ENCODE assay signal across 16 cellular contexts in the genomic region with DNA sequence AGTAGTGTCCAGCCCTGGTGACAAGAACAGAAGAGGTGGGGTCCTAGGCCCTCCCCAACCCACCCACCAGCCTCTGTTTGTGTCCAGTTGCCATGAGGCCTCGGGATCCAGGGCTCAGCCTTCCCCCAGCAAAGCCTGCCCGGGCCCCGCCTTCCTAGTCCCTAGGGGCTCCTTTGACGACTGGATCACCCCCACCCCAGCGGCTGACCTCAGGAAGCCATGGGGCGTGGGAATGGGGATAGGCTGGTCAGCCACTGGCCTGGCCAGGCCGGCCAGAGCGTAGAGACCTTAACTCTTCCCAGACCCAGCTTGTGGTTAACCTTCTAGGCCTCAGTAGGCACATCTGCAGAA. TPM values are rescaled to one million over a fixed set of nuclear protein-coding genes. Genes with fewer than 3 reads are reported as not detected.
DNase-seq lines count a peak whose midpoint lies in the region; ATAC-seq and TF ChIP-seq lines count a peak whose summit lies in the region.
"Had no signal": no experiment of that assay in that cellular context is flagged by ENCODE, and none has a peak within 500 bp of the region (broad histone marks: within the 10 kb centered on the region; RNA-seq: fewer than 3 reads in every experiment).

No MANE protein-coding gene starts in this region.

- H3K36me3 ChIP-seq in body of pancreas (replicated peaks in 1 of 2; ENCODE audit: insufficient read depth in 1 of 2, low read depth in 2 of 2) (no peaks in the 10 kb centered on the region), heart left ventricle (no peaks in the 10 kb centered on the region), subcutaneous abdominal adipose tissue (ENCODE audit: control insufficient read depth in 5 of 5, insufficient read depth in 5 of 5, low read length in 5 of 5) (peaks cover 0 to 4% (median 0%) of the 10 kb centered on the region in 5 donors), brain microvascular endothelial cell (replicated peaks) (no peaks in the 10 kb centered on the region)

- H3K36me3 Mint-ChIP-seq in nephron progenitor cell (ENCODE audit: low read depth): no peaks in the 10 kb centered on the region

- H3K27me3 ChIP-seq in body of pancreas: peaks cover 0 to 7% of the 10 kb centered on the region in 2 donors
- H3K27me3 ChIP-seq in heart left ventricle: peaks cover 0 to 28% (median 5%) of the 10 kb centered on the region in 9 donors
- H3K27me3 ChIP-seq in subcutaneous abdominal adipose tissue (ENCODE audit: control insufficient read depth in 5 of 5, insufficient read depth in 4 of 5, low read length in 5 of 5): peaks cover 0 to 32% (median 17%) of the 10 kb centered on the region in 5 donors
- peaks cover 4% of the 10 kb centered on the region for H3K27me3 ChIP-seq in brain microvascular endothelial cell (replicated peaks)

- in situ Hi-C loops in brain microvascular endothelial cell (cut with HindIII; ENCODE audit: low pct_ligation_motif_present, low sequenced_read_pairs): no loop called here

- H3K9me3 ChIP-seq in body of pancreas: no peaks in the 10 kb centered on the region
- no peaks in the 10 kb centered on the region for H3K9me3 ChIP-seq in heart left ventricle
- H3K9me3 ChIP-seq in subcutaneous abdominal adipose tissue (ENCODE audit: control insufficient read depth in 5 of 5, low read length in 5 of 5): no peaks in the 10 kb centered on the region

- peaks cover 29% of the 10 kb centered on the region for H3K27me3 Mint-ChIP-seq in nephron progenitor cell (ENCODE audit: low read depth, poor library complexity)

- DNase-seq in body of pancreas (peak in 1 of 4 donors; percentile 27), heart left ventricle (peak; percentile 83 to 88 (median 86)), nephron progenitor cell (peak; percentile 62), brain microvascular endothelial cell (no peak), GM19238 (ENCODE audit: insufficient read length, low spot score) (no peak), activated gamma-delta T cell (lab: John Stamatoyannopoulos, UW) (no peak), NCI-H2196 (lab: John Stamatoyannopoulos, UW; ENCODE audit: unreplicated experiment) (no peak)
- DNase-seq: activated CD4-positive, alpha-beta T cell treated with anti-CD3 and anti-CD28 coated beads, Interleukin-2, amount 50 U/mL, for 4 hours; dermis blood vessel endothelial cell; DMS 273 treated with DMSO at 0.1 percent for 48 hours; NCI-H1417 treated with DMSO at 0.1 percent for 48 hours; NCI-H226; stimulated activated CD4-positive, alpha-beta T cell treated with anti-CD3 and anti-CD28 coated beads, Interleukin-4, amount 100 ng/mL, for 4 hours had no signal

- ATAC-seq in body of pancreas (no peak), heart left ventricle (peak; percentile 5 to 48 (median 10))
- ATAC-seq: SK-N-SH treated with all-trans-retinoic acid at 6 μM for 48 hours had no signal

- TF ChIP-seq POLR2A in body of pancreas (IDR thresholded peaks at IDR 0.05): no peak
- no peak for TF ChIP-seq POLR2A in heart left ventricle (IDR thresholded peaks at IDR 0.05)

- H3K4me1 Mint-ChIP-seq in nephron progenitor cell: peaks cover 58% of the 10 kb centered on the region

- H3K4me3 ChIP-seq in body of pancreas (no peak overlapping the region), heart left ventricle (no peak overlapping the region), subcutaneous abdominal adipose tissue (ENCODE audit: low read depth in 1 of 5, low read length in 5 of 5) (peak overlapping the region in 1 of 5 donors; percentile 16), brain microvascular endothelial cell (ENCODE audit: low read depth, low read length) (no peak overlapping the region)

- no peak overlapping the region for H3K27ac Mint-ChIP-seq in nephron progenitor cell
- H3K27ac Mint-ChIP-seq: activated T-helper 1 cell treated with anti-CD3 and anti-CD28 coated beads, Interleukin-12 subunit alpha, Interleukin-12 subunit beta, Interleukin-2, Interleukin-4 antibody, amounts not matched to agents 30 ng/mL and 10 ng/mL and 1 ng/mL, durations not matched to agents 14 hours and 24 hours and 36 hours had no signal

- 62 to 74% methylated on average over 5 to 8 of the region's 8 CpGs for WGBS in body of pancreas, 2 donors
- 38 to 52% (median 46%) methylated on average over 8 of the region's 8 CpGs; no CpG with 5 or more reads in 1 of the 4 donors for WGBS in heart left ventricle, 4 donors

- H3K9ac ChIP-seq in subcutaneous abdominal adipose tissue (ENCODE audit: low read length in 5 of 5): no peak overlapping the region

- H3K9me3 Mint-ChIP-seq in nephron progenitor cell: no peaks in the 10 kb centered on the region
- H3K9me3 Mint-ChIP-seq: activated T-helper 1 cell treated with anti-CD3 and anti-CD28 coated beads, Interleukin-12 subunit alpha, Interleukin-12 subunit beta, Interleukin-2, Interleukin-4 antibody, amounts not matched to agents 30 ng/mL and 10 ng/mL and 1 ng/mL, durations not matched to agents 14 hours and 24 hours and 36 hours had no signal

- no peak for TF ChIP-seq CTCF in body of pancreas (IDR thresholded peaks at IDR 0.05)
- TF ChIP-seq CTCF in heart left ventricle (IDR thresholded peaks at IDR 0.05): no peak
- no peak for TF ChIP-seq CTCF in nephron progenitor cell (IDR thresholded peaks at IDR 0.05)
- no peak for TF ChIP-seq CTCF in brain microvascular endothelial cell (IDR thresholded peaks at IDR 0.05; ENCODE audit: low read depth, low read length, missing control alignments)

- intact Hi-C loops in body of pancreas (cut with DNase I) (no loop called here), heart left ventricle (cut with DNase I) (loop anchor here in 8 of 10 donors (5.0 to 10.0 kb wide), 5 partner anchors 53 to 135 kb away; a partner anchor contains a TSS)

- no peak overlapping the region for H3K4me3 Mint-ChIP-seq in nephron progenitor cell
- H3K4me3 Mint-ChIP-seq: activated T-helper 1 cell treated with anti-CD3 and anti-CD28 coated beads, Interleukin-12 subunit alpha, Interleukin-12 subunit beta, Interleukin-2, Interleukin-4 antibody, amounts not matched to agents 30 ng/mL and 10 ng/mL and 1 ng/mL, durations not matched to agents 14 hours and 24 hours and 36 hours had no signal

- peak overlapping the region in 3 of 4 donors; percentile 77 to 87 (median 81) for H3K27ac ChIP-seq in body of pancreas
- H3K27ac ChIP-seq in heart left ventricle: peak overlapping the region in 11 of 12 donors; percentile 62 to 94 (median 70)
- H3K27ac ChIP-seq in subcutaneous abdominal adipose tissue (ENCODE audit: low read depth, low read length): peak overlapping the region; percentile 60
- H3K27ac ChIP-seq in brain microvascular endothelial cell: no peak overlapping the region

- H3K4me1 ChIP-seq in body of pancreas: peaks cover 59% of the 10 kb centered on the region
- peaks cover 5 to 71% (median 48%) of the 10 kb centered on the region in 12 donors for H3K4me1 ChIP-seq in heart left ventricle
- peaks cover 9 to 70% (median 60%) of the 10 kb centered on the region in 5 donors for H3K4me1 ChIP-seq in subcutaneous abdominal adipose tissue (ENCODE audit: control insufficient read depth in 5 of 5, insufficient read depth in 5 of 5, low read length in 5 of 5)

RNA-seq across cellular contexts. Expression of a gene that starts 4.1 kb away (rescaled TPM):
- total RNA-seq in body of pancreas (10 to 100 TPM; 11.2 to 30.0 TPM), heart left ventricle (10 to 100 TPM in 5 of 9 donors, 1 to 10 TPM in 4; 7.0 to 17.0 (median 10.2) TPM)
- polyA plus RNA-seq in heart left ventricle: 10 to 100 TPM; 13.4 to 20.1 TPM
- total RNA-seq: activated T-helper 1 cell treated with anti-CD3 and anti-CD28 coated beads, Interleukin-12 subunit alpha, Interleukin-12 subunit beta, Interleukin-2, Interleukin-4 antibody, amounts not matched to agents 30 ng/mL and 10 ng/mL and 1 ng/mL, durations not matched to agents 14 hours and 24 hours and 36 hours; dermis blood vessel endothelial cell had no signal

RNA-seq across cellular contexts. Expression of a gene that starts 18.9 kb away (rescaled TPM):
- total RNA-seq in body of pancreas (10 to 100 TPM; 13.0 to 57.0 TPM), heart left ventricle (10 to 100 TPM in 1 of 9 donors, 1 to 10 TPM in 8; 3.5 to 11.6 (median 5.4) TPM)
- 1 to 10 TPM; 2.7 to 5.1 TPM for polyA plus RNA-seq in heart left ventricle

RNA-seq across cellular contexts. Expression of a gene that starts 33.5 kb away (rescaled TPM):
- total RNA-seq in body of pancreas: 10 to 100 TPM in 1 of 2 donors, 1 to 10 TPM in 1; 5.4 to 13.8 TPM
- under 1 TPM in 8 of 9 donors, not detected in 1; 0.32 to 1.00 (median 0.59) TPM for total RNA-seq in heart left ventricle
- polyA plus RNA-seq in heart left ventricle: under 1 TPM; 0.15 to 0.26 TPM
- total RNA-seq: dermis blood vessel endothelial cell had no signal

Comparison
In these comparisons a context has a peak if more than half of its experiments do, and no peak if none do; other contexts are left out.
1. DNase-seq: peak in heart left ventricle (5 of 5) and nephron progenitor cell (single experiment); none in brain microvascular endothelial cell (single experiment), GM19238 (single experiment), activated gamma-delta T cell (single experiment) and NCI-H2196 (single experiment).